ENCODE assay signal across 9 cellular contexts in genomic region chr2:85133751-85134254, GRCh38. TPM values are rescaled to one million over a fixed set of nuclear protein-coding genes. Genes with fewer than 3 reads are reported as not detected.
DNase-seq lines count a peak whose midpoint lies in the region; ATAC-seq and TF ChIP-seq lines count a peak whose summit lies in the region.
"Had no signal": no experiment of that assay in that cellular context is flagged by ENCODE, and none has a peak within 500 bp of the region (broad histone marks: within the 10 kb centered on the region; RNA-seq: fewer than 3 reads in every experiment).

No MANE protein-coding gene starts in this region.

- no peaks in the 10 kb centered on the region for H3K36me3 Mint-ChIP-seq in memory B cell

- TF ChIP-seq EP300 in upper lobe of left lung (IDR thresholded peaks at IDR 0.05): no peak

- 0% methylated on average over 46 of the region's 57 CpGs; no CpG with 5 or more reads in 1 of the 2 donors for WGBS in upper lobe of left lung, 2 donors

- peak; percentile 19 for DNase-seq in activated CD4-positive, alpha-beta T cell treated with anti-CD3 and anti-CD28 coated beads for 48 hours
- no peak for DNase-seq in activated CD4-positive, alpha-beta T cell treated with anti-CD3 and anti-CD28 coated beads, Interleukin-2, amount 50 U/mL, for 1 hour
- DNase-seq in SK-N-DZ (ENCODE audit: low spot score) (peak; percentile 27), dorsolateral prefrontal cortex (peak in 1 of 10 donors; percentile 6), memory B cell (ENCODE audit: low spot score in 2 of 2) (peak in 1 of 2 donors; percentile 32), upper lobe of left lung (peak; percentile 32 to 90), SKM-1 (lab: John Stamatoyannopoulos, UW; ENCODE audit: unreplicated experiment) (no peak)
- DNase-seq: DND-41 had no signal

- peak overlapping the region; percentile 29 to 74 (median 61) for H3K4me3 ChIP-seq in dorsolateral prefrontal cortex
- peak overlapping the region; percentile 26 to 86 (median 66) for H3K4me3 ChIP-seq in upper lobe of left lung

- no peaks in the 10 kb centered on the region for H3K9me3 ChIP-seq in upper lobe of left lung

- intact Hi-C loops in dorsolateral prefrontal cortex (cut with DNase I): loop anchor here (10.0 kb wide), 2 partner anchors 111 to 151 kb away; no protein-coding TSS in a partner anchor

- no peaks in the 10 kb centered on the region for H3K36me3 ChIP-seq in upper lobe of left lung

- H3K27ac ChIP-seq in dorsolateral prefrontal cortex (peak overlapping the region in 32 of 59 donors; percentile 2 to 79 (median 59)), upper lobe of left lung (peak overlapping the region; percentile 52 to 89 (median 79))

- no peak for TF ChIP-seq CTCF in dorsolateral prefrontal cortex (IDR thresholded peaks at IDR 0.05 in 54 of 56, conservative IDR thresholded peaks at IDR 0.05 in 2 of 56; ENCODE audit: low read depth in 1 of 56, partially characterized antibody in 56 of 56)
- TF ChIP-seq CTCF in upper lobe of left lung (IDR thresholded peaks at IDR 0.05): no peak

- H3K4me1 Mint-ChIP-seq in memory B cell: no peaks in the 10 kb centered on the region

- H3K9me3 Mint-ChIP-seq in memory B cell: no peaks in the 10 kb centered on the region

- no peak for TF ChIP-seq POLR2A in upper lobe of left lung (IDR thresholded peaks at IDR 0.05)

- H3K27me3 Mint-ChIP-seq in memory B cell: peaks cover 14% of the 10 kb centered on the region

- no peak overlapping the region for H3K27ac Mint-ChIP-seq in memory B cell

- H3K4me3 Mint-ChIP-seq in memory B cell: peak overlapping the region; percentile 44

- peaks cover 18 to 44% (median 26%) of the 10 kb centered on the region in 4 donors for H3K4me1 ChIP-seq in upper lobe of left lung

- H3K27me3 ChIP-seq in dorsolateral prefrontal cortex (peaks cover 0 to 44% (median 16%) of the 10 kb centered on the region in 45 donors), upper lobe of left lung (peaks cover 0 to 6% (median 0%) of the 10 kb centered on the region in 4 donors)

- ATAC-seq in memory B cell (ENCODE audit: low read depth) (peak; percentile 9), upper lobe of left lung (ENCODE audit: low FRiP score in 2 of 2) (peak in 1 of 2 donors; percentile 10), HG03108 (IDR thresholded peaks at IDR 0.05; ENCODE audit: unreplicated experiment) (no peak)

RNA-seq across cellular contexts. Expression of gene TCF7L1, which starts 0.6 kb away (rescaled TPM):
- polyA plus RNA-seq in SK-N-DZ (2014; cell fraction: cytosol; rRNA removed): 0.27 TPM in 1 of 2 replicates, not detected in the other
- 0.40 TPM in 1 of 2 replicates, not detected in the other for polyA plus RNA-seq in SK-N-DZ (2014; cell fraction: nucleus; rRNA removed)
- total RNA-seq in dorsolateral prefrontal cortex (10 to 100 TPM in 3 of 120 experiments, 1 to 10 TPM in 117; 2.1 to 12.7 (median 4.4) TPM), upper lobe of left lung (10 to 100 TPM in 4 of 6 donors, 1 to 10 TPM in 2; 7.3 to 18.4 (median 11.2) TPM)

Comparison
In these comparisons a context has a peak if more than half of its experiments do, and no peak if none do; other contexts are left out.
1. DNase-seq: peak in activated CD4-positive, alpha-beta T cell treated with anti-CD3 and anti-CD28 coated beads for 48 hours (single experiment), SK-N-DZ (single experiment) and upper lobe of left lung (2 of 2); none in activated CD4-positive, alpha-beta T cell treated with anti-CD3 and anti-CD28 coated beads, Interleukin-2, amount 50 U/mL, for 1 hour (single experiment) and SKM-1 (single experiment).